In the genomic region with DNA sequence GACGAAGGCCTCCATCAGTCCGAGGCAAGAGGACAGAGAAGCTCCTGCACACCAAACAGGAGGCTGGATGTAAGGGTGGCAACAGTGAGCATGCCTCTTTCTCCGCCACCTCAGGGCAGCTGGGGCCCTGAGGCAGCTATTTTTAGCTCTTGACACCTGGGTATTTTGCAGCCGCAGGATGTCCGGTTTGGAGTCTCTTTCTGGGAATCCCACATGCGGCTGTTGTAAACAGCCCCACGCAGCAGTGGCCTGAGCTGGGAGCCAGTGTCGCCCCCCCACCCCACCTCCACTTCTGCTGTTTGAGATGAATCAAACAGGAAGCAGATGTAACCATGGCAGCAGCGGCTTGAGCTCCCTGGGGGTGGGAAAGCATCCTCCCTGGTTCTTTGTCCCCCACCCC, we compare ENCODE assay signal across 8 cellular contexts. TPM values are rescaled to one million over a fixed set of nuclear protein-coding genes. Genes with fewer than 3 reads are reported as not detected.
DNase-seq lines count a peak whose midpoint lies in the region; ATAC-seq and FAIRE-seq lines count a peak whose summit lies in the region.

No MANE protein-coding gene starts in this region.

- H3K4me1 ChIP-seq in effector memory CD4-positive, alpha-beta T cell (ENCODE audit: control insufficient read depth, insufficient read depth, low read length, poor library complexity, severe bottlenecking) = peaks cover 94% of the 10 kb centered on the region
- H3K4me1 ChIP-seq in rectal smooth muscle tissue (ENCODE audit: control insufficient read depth, insufficient read depth, low read length) = peaks cover 85% of the 10 kb centered on the region

- H3K9me3 ChIP-seq in effector memory CD4-positive, alpha-beta T cell (ENCODE audit: control insufficient read depth, low read length) = no peaks in the 10 kb centered on the region

- peak overlapping the region; percentile 50 for H3K4me3 ChIP-seq in effector memory CD4-positive, alpha-beta T cell (ENCODE audit: insufficient read depth, low read depth, low read length, poor library complexity, severe bottlenecking)
- peak overlapping the region; percentile 22 for H3K4me3 ChIP-seq in rectal smooth muscle tissue (ENCODE audit: low read length)

- H3K9ac ChIP-seq in rectal smooth muscle tissue (ENCODE audit: low read length) = no peak overlapping the region

- H3K36me3 ChIP-seq in effector memory CD4-positive, alpha-beta T cell (ENCODE audit: control insufficient read depth, insufficient read depth, low read length) = peaks cover 14% of the 10 kb centered on the region
- no peaks in the 10 kb centered on the region for H3K36me3 ChIP-seq in rectal smooth muscle tissue (ENCODE audit: control insufficient read depth, insufficient read depth, low read length)

- H3K27me3 ChIP-seq in effector memory CD4-positive, alpha-beta T cell (replicated peaks; ENCODE audit: control insufficient read depth, insufficient read depth, low read length, poor library complexity, severe bottlenecking) = no peaks in the 10 kb centered on the region
- H3K27me3 ChIP-seq in rectal smooth muscle tissue (ENCODE audit: control insufficient read depth, insufficient read depth, low read length) = no peaks in the 10 kb centered on the region

- ATAC-seq in GM18909 (IDR thresholded peaks at IDR 0.05; ENCODE audit: poor library complexity, unreplicated experiment) = peak; percentile 41

- FAIRE-seq in HTR-8/SVneo (lab: Jason Lieb, UNC) = no peak

- peak; percentile 74 for DNase-seq in HT1080 (ENCODE audit: low read depth)
- peak; percentile 66 to 71 for DNase-seq in activated CD4-positive, alpha-beta T cell treated with anti-CD3 and anti-CD28 coated beads, Interleukin-2, amount 50 U/mL, for 4 hours
- peak; percentile 66 to 70 (median 70) for DNase-seq in effector memory CD4-positive, alpha-beta T cell
- DNase-seq in NCI-H1048 (lab: John Stamatoyannopoulos, UW) = no peak
- DNase-seq in HTR-8/SVneo (ENCODE audit: insufficient read length, low spot score) = no peak
- DNase-seq in NCI-H1105 treated with DMSO at 0.1 percent for 48 hours (lab: John Stamatoyannopoulos, UW) = no peak

- peak overlapping the region; percentile 98 for H3K27ac ChIP-seq in effector memory CD4-positive, alpha-beta T cell (ENCODE audit: insufficient read depth, low read length, poor library complexity, severe bottlenecking)
- H3K27ac ChIP-seq in rectal smooth muscle tissue (ENCODE audit: low read depth, low read length) = peak overlapping the region; percentile 63

RNA-seq across cellular contexts. Expression of gene HDAC7, which starts 11.7 kb away (rescaled TPM):
- total RNA-seq in HT1080 (2014; rRNA removed; shearing (Covaris generic)) = 36.8 and 40.0 TPM in 2 replicates
- polyA plus RNA-seq in HT1080 (2015; cell fraction: cytosol; rRNA removed) = 46.7 and 49.2 TPM in 2 replicates
- polyA plus RNA-seq in HT1080 (2015; cell fraction: nucleus; rRNA removed) = 105 and 114 TPM in 2 replicates

RNA-seq across cellular contexts. Expression of gene SLC48A1, which starts 35.0 kb away (rescaled TPM):
- total RNA-seq in HT1080 (2014; rRNA removed; shearing (Covaris generic)) = 11.7 and 13.3 TPM in 2 replicates
- 12.8 and 17.8 TPM in 2 replicates for polyA plus RNA-seq in HT1080 (2015; cell fraction: cytosol; rRNA removed)
- polyA plus RNA-seq in HT1080 (2015; cell fraction: nucleus; rRNA removed) = 20.2 and 21.6 TPM in 2 replicates

RNA-seq across cellular contexts. Expression of gene RAPGEF3, which starts 49.4 kb away (rescaled TPM):
- 3.7 and 4.1 TPM in 2 replicates for total RNA-seq in HT1080 (2014; rRNA removed; shearing (Covaris generic))
- polyA plus RNA-seq in HT1080 (2015; cell fraction: cytosol; rRNA removed) = 1.5 and 2.2 TPM in 2 replicates
- polyA plus RNA-seq in HT1080 (2015; cell fraction: nucleus; rRNA removed) = 5.8 and 7.8 TPM in 2 replicates

Comparison
In these comparisons a context has a peak if more than half of its experiments do, and no peak if none do; other contexts are left out.
1. DNase-seq: peak in HT1080 (single experiment), activated CD4-positive, alpha-beta T cell treated with anti-CD3 and anti-CD28 coated beads, Interleukin-2, amount 50 U/mL, for 4 hours (2 of 2) and effector memory CD4-positive, alpha-beta T cell (3 of 3); none in NCI-H1048 (single experiment), HTR-8/SVneo (single experiment) and NCI-H1105 treated with DMSO at 0.1 percent for 48 hours (single experiment).